ENCODE assay signal across 10 cellular contexts in the genomic region with DNA sequence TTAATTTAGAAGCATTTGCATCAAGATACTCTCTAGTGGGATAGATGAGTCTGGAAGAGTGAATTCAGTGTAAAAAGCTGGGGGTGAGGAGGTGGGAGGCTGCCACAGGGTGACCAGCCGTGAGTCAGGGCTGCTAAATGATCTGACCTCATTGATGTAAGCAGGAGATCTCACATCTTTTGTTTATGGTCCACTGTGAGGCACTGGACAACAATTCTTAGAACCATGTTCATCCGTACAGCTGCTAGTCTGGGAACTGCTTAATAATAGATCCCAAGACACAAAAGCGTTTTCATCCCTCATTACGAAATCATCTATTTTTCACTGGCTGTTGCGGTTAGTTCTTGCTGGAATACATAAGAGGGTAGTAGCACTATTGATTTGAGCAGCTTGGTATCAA. TPM values are rescaled to one million over a fixed set of nuclear protein-coding genes. Genes with fewer than 3 reads are reported as not detected.
DNase-seq lines count a peak whose midpoint lies in the region; ATAC-seq and TF ChIP-seq lines count a peak whose summit lies in the region.
"Had no signal": no experiment of that assay in that cellular context is flagged by ENCODE, and none has a peak within 500 bp of the region (broad histone marks: within the 10 kb centered on the region; RNA-seq: fewer than 3 reads in every experiment).

No MANE protein-coding gene starts in this region.

- DNase-seq in heart left ventricle (no peak), cardiac septum (ENCODE audit: low spot score) (no peak), esophagus muscularis mucosa (ENCODE audit: extremely low spot score) (peak; percentile 91), natural killer cell (no peak), DMS114 treated with DMSO at 0.1 percent for 48 hours (lab: John Stamatoyannopoulos, UW; ENCODE audit: unreplicated experiment) (no peak), hepatocyte (ENCODE audit: low spot score) (no peak), mesendoderm (no peak)
- DNase-seq: NCI-H1048 had no signal

- H3K4me3 ChIP-seq in heart left ventricle (no peak overlapping the region), esophagus muscularis mucosa (no peak overlapping the region), hepatocyte (no peak overlapping the region), mesendoderm (ENCODE audit: low read length) (no peak overlapping the region)
- H3K4me3 ChIP-seq: skin epidermis had no signal

- no peak overlapping the region for H3K4ac ChIP-seq in mesendoderm (ENCODE audit: low read depth, low read length)

- peak overlapping the region; percentile 72 for H3K4me3 Mint-ChIP-seq in natural killer cell

- H3K27me3 ChIP-seq in heart left ventricle (no peaks in the 10 kb centered on the region), esophagus muscularis mucosa (no peaks in the 10 kb centered on the region), hepatocyte (no peaks in the 10 kb centered on the region), mesendoderm (ENCODE audit: insufficient read depth, low read length, poor library complexity) (no peaks in the 10 kb centered on the region)

- peaks cover 0 to 2% of the 10 kb centered on the region in 2 donors for H3K9me3 Mint-ChIP-seq in natural killer cell

- H3K4me1 ChIP-seq in heart left ventricle (peaks cover 20 to 91% (median 74%) of the 10 kb centered on the region in 12 donors), esophagus muscularis mucosa (peaks cover 77 to 99% (median 96%) of the 10 kb centered on the region in 4 donors), hepatocyte (ENCODE audit: insufficient read depth) (peaks cover 52% of the 10 kb centered on the region), mesendoderm (ENCODE audit: control insufficient read depth, low read depth, low read length) (peaks cover 2% of the 10 kb centered on the region)

- no peak overlapping the region for H3K56ac ChIP-seq in mesendoderm (ENCODE audit: low read length)

- H2AFZ ChIP-seq in hepatocyte, result no peak overlapping the region

- H3K36me3 Mint-ChIP-seq in natural killer cell, result peaks cover 14% of the 10 kb centered on the region

- TF ChIP-seq CTCF in heart left ventricle (IDR thresholded peaks at IDR 0.05), result no peak
- no peak for TF ChIP-seq CTCF in esophagus muscularis mucosa (IDR thresholded peaks at IDR 0.05)
- no peak for TF ChIP-seq CTCF in natural killer cell (IDR thresholded peaks at IDR 0.05)
- TF ChIP-seq CTCF in hepatocyte (IDR thresholded peaks at IDR 0.05; ENCODE audit: poor library complexity), result no peak

- no peak overlapping the region for H3K18ac ChIP-seq in mesendoderm (ENCODE audit: low read length)

- 55 to 71% (median 62%) methylated on average over 5 of the region's 5 CpGs for WGBS in heart left ventricle, 4 donors
- 28% methylated on average over 5 of the region's 5 CpGs for WGBS in esophagus muscularis mucosa
- 91% methylated on average over 5 of the region's 5 CpGs for WGBS in hepatocyte (ENCODE audit: low lambda C conversion rate, missing lambda C conversion rate)
- WGBS in mesendoderm (ENCODE audit: extremely low coverage, insufficient coverage, low lambda C conversion rate), result no CpG with 5 or more reads among the region's 5 CpGs

- no peak for TF ChIP-seq EP300 in esophagus muscularis mucosa (IDR thresholded peaks at IDR 0.05)

- peaks cover 76 to 77% of the 10 kb centered on the region in 2 donors for H3K4me1 Mint-ChIP-seq in natural killer cell

- peaks cover 0 to 4% (median 0%) of the 10 kb centered on the region in 12 donors for H3K9me3 ChIP-seq in heart left ventricle
- no peaks in the 10 kb centered on the region for H3K9me3 ChIP-seq in esophagus muscularis mucosa
- H3K9me3 ChIP-seq in hepatocyte (ENCODE audit: low read depth), result no peaks in the 10 kb centered on the region

- peak in 3 of 4 donors; percentile 27 to 63 (median 30) for ATAC-seq in heart left ventricle
- ATAC-seq in natural killer cell, result peak; percentile 25 to 37 (median 26)
- ATAC-seq in HG02970 (IDR thresholded peaks at IDR 0.05; ENCODE audit: low FRiP score, unreplicated experiment), result no peak

- H2AK5ac ChIP-seq in mesendoderm (ENCODE audit: low read length), result no peak overlapping the region

- H3K79me1 ChIP-seq in mesendoderm (ENCODE audit: low read length), result peaks cover 10% of the 10 kb centered on the region

- peaks cover 71% of the 10 kb centered on the region for H4K20me1 ChIP-seq in hepatocyte (ENCODE audit: insufficient read depth, poor library complexity, severe bottlenecking)

- no peak overlapping the region for H3K23ac ChIP-seq in mesendoderm (ENCODE audit: low read length)

- peak overlapping the region; percentile 87 to 95 for H3K27ac Mint-ChIP-seq in natural killer cell

- no peak overlapping the region for H3K4me2 ChIP-seq in hepatocyte
- no peak overlapping the region for H3K4me2 ChIP-seq in mesendoderm (ENCODE audit: low read length)

- H4K5ac ChIP-seq in mesendoderm (ENCODE audit: low read length), result no peak overlapping the region

- no peaks in the 10 kb centered on the region for H3K27me3 Mint-ChIP-seq in natural killer cell (ENCODE audit: low read depth in 2 of 2)

- no peak overlapping the region for H3K9ac ChIP-seq in mesendoderm (ENCODE audit: low read length)

- intact Hi-C loops in heart left ventricle (cut with DNase I), result loop anchor here in 8 of 10 donors (5.0 to 10.0 kb wide), 9 partner anchors 49 to 993 kb away; a partner anchor contains a TSS
- intact Hi-C loops in cardiac septum (cut with DNase I), result no loop called here
- intact Hi-C loops in esophagus muscularis mucosa (cut with DNase I), result loop anchor here (5.0 kb wide), 3 partner anchors 54 to 616 kb away; no protein-coding TSS in a partner anchor
- intact Hi-C loops in natural killer cell (cut with micrococcal nuclease), result loop anchor here (5.0 to 10.0 kb wide), 2 partner anchors 54 to 153 kb away; no protein-coding TSS in a partner anchor

- H2BK5ac ChIP-seq in mesendoderm (ENCODE audit: low read length), result no peak overlapping the region

- H3K79me2 ChIP-seq in hepatocyte (peaks cover 91% of the 10 kb centered on the region), mesendoderm (ENCODE audit: control insufficient read depth, insufficient read depth, low read length) (peaks cover 21% of the 10 kb centered on the region)

- no peak for TF ChIP-seq POLR2A in heart left ventricle (IDR thresholded peaks at IDR 0.05)
- TF ChIP-seq POLR2A in esophagus muscularis mucosa (IDR thresholded peaks at IDR 0.05; ENCODE audit: low read depth), result no peak

- peak overlapping the region in 6 of 12 donors; percentile 2 to 69 (median 37) for H3K27ac ChIP-seq in heart left ventricle
- H3K27ac ChIP-seq in esophagus muscularis mucosa (replicated peaks in 1 of 4), result peak overlapping the region; percentile 39 to 99 (median 56)
- no peak overlapping the region for H3K27ac ChIP-seq in hepatocyte
- H3K27ac ChIP-seq in mesendoderm (ENCODE audit: low read depth, low read length), result no peak overlapping the region

- H3K36me3 ChIP-seq in heart left ventricle, result peaks cover 0 to 46% (median 26%) of the 10 kb centered on the region in 9 donors
- peaks cover 0 to 30% (median 11%) of the 10 kb centered on the region in 4 donors for H3K36me3 ChIP-seq in esophagus muscularis mucosa
- no peaks in the 10 kb centered on the region for H3K36me3 ChIP-seq in hepatocyte (replicated peaks; ENCODE audit: insufficient read depth, low read depth)
- H3K36me3 ChIP-seq in mesendoderm (ENCODE audit: control insufficient read depth, insufficient read depth, low read length), result no peaks in the 10 kb centered on the region

- no peak overlapping the region for H2BK15ac ChIP-seq in mesendoderm (replicated peaks; ENCODE audit: low read depth)

- no peak overlapping the region for H2BK120ac ChIP-seq in mesendoderm (ENCODE audit: low read depth, low read length)

- H3K9me2 ChIP-seq in hepatocyte (replicated peaks; ENCODE audit: insufficient read depth), result no peaks in the 10 kb centered on the region

- no peak overlapping the region for H4K8ac ChIP-seq in mesendoderm (ENCODE audit: low read depth, low read length)

RNA-seq across cellular contexts. Expression of a gene that starts 14.1 kb away (rescaled TPM):
- total RNA-seq in heart left ventricle, result 10 to 100 TPM; 17.8 to 36.4 (median 21.1) TPM
- polyA plus RNA-seq in heart left ventricle, result 10 to 100 TPM in 1 of 2 donors, 1 to 10 TPM in 1; 7.4 to 16.0 TPM
- total RNA-seq in cardiac septum, result 25.3 TPM
- total RNA-seq in esophagus muscularis mucosa, result 10 to 100 TPM; 30.8 to 50.4 (median 40.4) TPM
- 100 to 1,000 TPM; 109 to 114 (median 112) TPM for total RNA-seq in natural killer cell
- total RNA-seq in hepatocyte, result 77.3 and 81.1 TPM in 2 replicates
- 68.4 and 74.2 TPM in 2 replicates for polyA plus RNA-seq in hepatocyte
- polyA plus RNA-seq in mesendoderm (2013, experiment 1 of 2), result 11.1 TPM
- polyA plus RNA-seq in mesendoderm (2013, experiment 2 of 2), result 11.5 TPM

Comparison
In these comparisons a context has a peak if more than half of its experiments do, and no peak if none do; other contexts are left out.
1. H3K27ac ChIP-seq: peak in esophagus muscularis mucosa (4 of 4); none in hepatocyte (single experiment) and mesendoderm (single experiment).